Comparison of ENCODE assay signal across 9 cellular contexts in the genomic region with DNA sequence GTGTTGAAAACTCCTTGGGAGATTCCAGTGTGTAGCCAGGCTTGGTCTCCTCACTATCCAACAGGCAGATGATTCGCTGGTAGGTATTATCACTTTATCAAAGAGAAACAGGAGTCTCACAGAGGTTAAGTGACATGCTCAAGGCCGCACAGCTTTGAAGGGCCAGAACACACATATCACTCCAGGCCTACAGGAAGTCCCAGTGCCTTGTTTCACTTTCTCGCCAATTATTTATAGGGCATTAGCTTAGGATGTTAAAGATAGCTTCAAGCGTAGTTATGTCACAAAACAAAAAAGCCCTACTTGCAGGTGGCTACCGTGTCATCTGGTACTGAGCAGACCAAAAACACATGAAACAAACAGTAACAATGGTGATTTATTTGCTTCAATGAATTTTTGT. TPM values are rescaled to one million over a fixed set of nuclear protein-coding genes. Genes with fewer than 3 reads are reported as not detected.
A peak's percentile ranks its signal among the peaks of the same experiment; 100 is the strongest.
DNase-seq lines count a peak whose midpoint lies in the region; ATAC-seq and TF ChIP-seq lines count a peak whose summit lies in the region.
"Had no signal": no experiment of that assay in that cellular context is flagged by ENCODE, and none has a peak within 500 bp of the region (broad histone marks: within the 10 kb centered on the region; RNA-seq: fewer than 3 reads in every experiment).

No MANE protein-coding gene starts in this region.

- peaks cover 78% of the 10 kb centered on the region for H3K4me1 ChIP-seq in left ventricle myocardium inferior

- no peak for TF ChIP-seq CTCF in left ventricle myocardium inferior (IDR thresholded peaks at IDR 0.05; ENCODE audit: borderline replicate concordance)

- no peak overlapping the region for H3K4me3 ChIP-seq in left ventricle myocardium inferior

- no peaks in the 10 kb centered on the region for H3K27me3 ChIP-seq in left ventricle myocardium inferior (ENCODE audit: low read depth)

- DNase-seq in left ventricle myocardium inferior (no peak), NCI-H1417 treated with DMSO at 0.1 percent for 48 hours (lab: John Stamatoyannopoulos, UW) (no peak), NCI-H526 (lab: John Stamatoyannopoulos, UW) (no peak), middle frontal gyrus (ENCODE audit: extremely low spot score, low spot score) (no peak)
- DNase-seq in stimulated activated CD4-positive, alpha-beta T cell treated with anti-CD3 and anti-CD28 coated beads, Interleukin-4, amount 100 ng/mL, for 1 hour, result no peak
- DNase-seq: activated naive CD4-positive, alpha-beta T cell treated with anti-CD3 and anti-CD28 coated beads, Interleukin-2, amount 50 U/mL, for 16 hours had no signal

- no peaks in the 10 kb centered on the region for H3K9me3 ChIP-seq in left ventricle myocardium inferior (replicated peaks)

- peak; percentile 63 for ATAC-seq in GM18499 (IDR thresholded peaks at IDR 0.05; ENCODE audit: insufficient read depth, unreplicated experiment)
- peak; percentile 67 for ATAC-seq in GM21515 (IDR thresholded peaks at IDR 0.05; ENCODE audit: unreplicated experiment)
- peak; percentile 74 for ATAC-seq in HG03354 (IDR thresholded peaks at IDR 0.05; ENCODE audit: poor library complexity, severe bottlenecking, unreplicated experiment)

- intact Hi-C loops in left ventricle myocardium inferior (cut with micrococcal nuclease), result no loop called here

- peak overlapping the region; percentile 47 for H3K27ac ChIP-seq in left ventricle myocardium inferior (replicated peaks)

- no peaks in the 10 kb centered on the region for H3K36me3 ChIP-seq in left ventricle myocardium inferior

RNA-seq across cellular contexts. Expression of a gene that starts 13.2 kb away (rescaled TPM):
- total RNA-seq in left ventricle myocardium inferior, result 19.2 TPM
